15 cellular contexts compared by ENCODE assay signal in genomic region chr16:29009050-29009837, GRCh38. TPM values are rescaled to one million over a fixed set of nuclear protein-coding genes. Genes with fewer than 3 reads are reported as not detected.
DNase-seq lines count a peak whose midpoint lies in the region; ATAC-seq and TF ChIP-seq lines count a peak whose summit lies in the region.
"Had no signal": no experiment of that assay in that cellular context is flagged by ENCODE, and none has a peak within 500 bp of the region (broad histone marks: within the 10 kb centered on the region; RNA-seq: fewer than 3 reads in every experiment).

No MANE protein-coding gene starts in this region.

- no peak for TF ChIP-seq POLR2A in NB4 (IDR thresholded peaks at IDR 0.05; ENCODE audit: extremely low read depth, insufficient read length)

- H3K36me3 Mint-ChIP-seq in CD8-positive, alpha-beta memory T cell, result peaks cover 0 to 2% (median 0%) of the 10 kb centered on the region in 3 donors
- no peaks in the 10 kb centered on the region for H3K36me3 Mint-ChIP-seq in activated T-cell treated with anti-CD3 and anti-CD28 coated beads, Interleukin-2, amount 50 U/mL, for 4 hours (ENCODE audit: insufficient read depth)
- H3K36me3 Mint-ChIP-seq in natural killer cell treated with Interleukin-12 subunit alpha and Interleukin-12 subunit beta and Interleukin-15 and Interleukin-18, amount 100 ng/mL, for 72 hours, result no peaks in the 10 kb centered on the region

- peak overlapping the region; percentile 6 to 98 (median 92) for H3K27ac Mint-ChIP-seq in CD8-positive, alpha-beta memory T cell
- peak overlapping the region; percentile 44 to 62 for H3K27ac Mint-ChIP-seq in natural killer cell treated with Interleukin-12 subunit alpha and Interleukin-12 subunit beta and Interleukin-15 and Interleukin-18, amount 100 ng/mL, for 72 hours
- H3K27ac Mint-ChIP-seq: activated B cell treated with CpG ODN at 0.5 μM for 24 hours, HFFc6 had no signal

- H3K27ac ChIP-seq in CD8-positive, alpha-beta memory T cell (ENCODE audit: low read depth, low read length), result peak overlapping the region; percentile 74
- H3K27ac ChIP-seq: dorsolateral prefrontal cortex had no signal

- CTCF ChIA-PET in CD8-positive, alpha-beta memory T cell (lab: Charles Lee), result interaction anchor here (1.6 kb wide), 1 partner anchor 35 kb away, joined by 3 read pairs; no protein-coding TSS in a partner anchor

- H3K9me3 ChIP-seq in CD8-positive, alpha-beta memory T cell (ENCODE audit: low read length), result no peaks in the 10 kb centered on the region
- H3K9me3 ChIP-seq: BE2C had no signal

- no peaks in the 10 kb centered on the region for H3K27me3 Mint-ChIP-seq in CD8-positive, alpha-beta memory T cell
- H3K27me3 Mint-ChIP-seq in activated T-cell treated with anti-CD3 and anti-CD28 coated beads, Interleukin-2, amount 50 U/mL, for 4 hours (ENCODE audit: low read depth), result no peaks in the 10 kb centered on the region
- H3K27me3 Mint-ChIP-seq in natural killer cell treated with Interleukin-12 subunit alpha and Interleukin-12 subunit beta and Interleukin-15 and Interleukin-18, amount 100 ng/mL, for 72 hours, result peaks cover 0 to 4% of the 10 kb centered on the region in 2 donors

- H3K4me1 Mint-ChIP-seq in CD8-positive, alpha-beta memory T cell, result peaks cover 44 to 64% (median 63%) of the 10 kb centered on the region in 3 donors
- peaks cover 66% of the 10 kb centered on the region for H3K4me1 Mint-ChIP-seq in activated T-cell treated with anti-CD3 and anti-CD28 coated beads, Interleukin-2, amount 50 U/mL, for 4 hours (ENCODE audit: low read depth)
- peaks cover 28 to 35% of the 10 kb centered on the region in 2 donors for H3K4me1 Mint-ChIP-seq in natural killer cell treated with Interleukin-12 subunit alpha and Interleukin-12 subunit beta and Interleukin-15 and Interleukin-18, amount 100 ng/mL, for 72 hours (ENCODE audit: low read depth in 2 of 2)

- no peaks in the 10 kb centered on the region for H3K9me3 Mint-ChIP-seq in CD8-positive, alpha-beta memory T cell
- H3K9me3 Mint-ChIP-seq in activated T-cell treated with anti-CD3 and anti-CD28 coated beads, Interleukin-2, amount 50 U/mL, for 4 hours, result peaks cover 2% of the 10 kb centered on the region
- no peaks in the 10 kb centered on the region for H3K9me3 Mint-ChIP-seq in natural killer cell treated with Interleukin-12 subunit alpha and Interleukin-12 subunit beta and Interleukin-15 and Interleukin-18, amount 100 ng/mL, for 72 hours
- H3K9me3 Mint-ChIP-seq: activated B cell treated with CpG ODN at 0.5 μM for 24 hours, HFFc6 had no signal

- H3K4me3 Mint-ChIP-seq in CD8-positive, alpha-beta memory T cell, result peak overlapping the region; percentile 7 to 88 (median 67)
- peak overlapping the region; percentile 62 for H3K4me3 Mint-ChIP-seq in activated T-cell treated with anti-CD3 and anti-CD28 coated beads, Interleukin-2, amount 50 U/mL, for 4 hours
- peak overlapping the region; percentile 60 for H3K4me3 Mint-ChIP-seq in natural killer cell treated with Interleukin-12 subunit alpha and Interleukin-12 subunit beta and Interleukin-15 and Interleukin-18, amount 100 ng/mL, for 72 hours
- H3K4me3 Mint-ChIP-seq: activated B cell treated with CpG ODN at 0.5 μM for 24 hours, HFFc6 had no signal

- ATAC-seq in activated T-cell treated with anti-CD3 and anti-CD28 coated beads, Interleukin-2, amount 50 U/mL, for 4 hours, result no peak
- peak in 1 of 2 donors; percentile 39 for ATAC-seq in natural killer cell treated with Interleukin-12 subunit alpha and Interleukin-12 subunit beta and Interleukin-15 and Interleukin-18, amount 100 ng/mL, for 72 hours
- ATAC-seq in HG02970 (IDR thresholded peaks at IDR 0.05; ENCODE audit: low FRiP score, unreplicated experiment) (no peak), GM21528 (IDR thresholded peaks at IDR 0.05; ENCODE audit: low FRiP score, unreplicated experiment) (no peak), GM19455 (IDR thresholded peaks at IDR 0.05; ENCODE audit: unreplicated experiment) (no peak)

- H3K4me3 ChIP-seq in CD8-positive, alpha-beta memory T cell (ENCODE audit: low read length), result peak overlapping the region; percentile 21
- H3K4me3 ChIP-seq in NB4 (ENCODE audit: low read depth, low read length), result no peak overlapping the region
- H3K4me3 ChIP-seq: dorsolateral prefrontal cortex had no signal

- POLR2A ChIA-PET in CD8-positive, alpha-beta memory T cell (lab: Charles Lee), result interaction anchor here (2.2 kb wide), 1 partner anchor 23 kb away, joined by 17 read pairs; the partner anchor contains the start of gene LAT

- TF ChIP-seq CTCF in NB4 (IDR thresholded peaks at IDR 0.05; ENCODE audit: low read depth, low read length), result no peak

- DNase-seq in CD8-positive, alpha-beta memory T cell, result no peak
- DNase-seq in NB4 (ENCODE audit: low read depth) (peak; percentile 77), NCI-H187 treated with DMSO at 0.1 percent for 48 hours (lab: John Stamatoyannopoulos, UW) (no peak)
- no peak for DNase-seq in activated T-cell treated with anti-CD3 and anti-CD28 coated beads, Interleukin-2, amount 50 U/mL, for 4 hours
- no peak for DNase-seq in natural killer cell treated with Interleukin-12 subunit alpha and Interleukin-12 subunit beta and Interleukin-15 and Interleukin-18, amount 100 ng/mL, for 72 hours (ENCODE audit: low spot score)
- DNase-seq: activated B cell treated with CpG ODN at 0.5 μM for 24 hours, BE2C, dorsolateral prefrontal cortex, HFFc6, NCI-H1436, NCI-H774, SHP77 had no signal

- no peaks in the 10 kb centered on the region for H3K36me3 ChIP-seq in CD8-positive, alpha-beta memory T cell (ENCODE audit: insufficient read depth, low read length)
- H3K36me3 ChIP-seq: BE2C had no signal

- H3K4me1 ChIP-seq in CD8-positive, alpha-beta memory T cell (ENCODE audit: insufficient read depth, low read length), result peaks cover 63% of the 10 kb centered on the region
- H3K4me1 ChIP-seq: BE2C had no signal

- H3K27me3 ChIP-seq in CD8-positive, alpha-beta memory T cell (ENCODE audit: insufficient read depth, low read length, poor library complexity, severe bottlenecking), result no peaks in the 10 kb centered on the region
- H3K27me3 ChIP-seq: BE2C, dorsolateral prefrontal cortex had no signal

RNA-seq across cellular contexts. Expression of gene LAT, which starts 24.4 kb away (rescaled TPM):
- total RNA-seq in CD8-positive, alpha-beta memory T cell, result 100 to 1,000 TPM; 195 to 203 TPM
- polyA plus RNA-seq in CD8-positive, alpha-beta memory T cell, result 331 TPM
- total RNA-seq in activated T-cell treated with anti-CD3 and anti-CD28 coated beads, Interleukin-2, amount 50 U/mL, for 4 hours, result 100 to 1,000 TPM; 241 to 262 (median 259) TPM
- total RNA-seq in natural killer cell treated with Interleukin-12 subunit alpha and Interleukin-12 subunit beta and Interleukin-15 and Interleukin-18, amount 100 ng/mL, for 72 hours, result 100 to 1,000 TPM in 1 of 2 donors, 10 to 100 TPM in 1; 56.3 to 108 TPM

RNA-seq across cellular contexts. Expression of gene SPNS1, which starts 34.7 kb away (rescaled TPM):
- total RNA-seq in CD8-positive, alpha-beta memory T cell, result 10 to 100 TPM; 36.5 to 40.9 TPM
- 33.2 TPM for polyA plus RNA-seq in CD8-positive, alpha-beta memory T cell
- 10 to 100 TPM; 33.5 to 42.7 (median 36.5) TPM for total RNA-seq in activated T-cell treated with anti-CD3 and anti-CD28 coated beads, Interleukin-2, amount 50 U/mL, for 4 hours
- 10 to 100 TPM; 30.1 to 41.3 TPM for total RNA-seq in natural killer cell treated with Interleukin-12 subunit alpha and Interleukin-12 subunit beta and Interleukin-15 and Interleukin-18, amount 100 ng/mL, for 72 hours

RNA-seq across cellular contexts. Expression of gene NFATC2IP, which starts 58.5 kb away (rescaled TPM):
- total RNA-seq in CD8-positive, alpha-beta memory T cell, result 10 to 100 TPM; 75.1 to 77.0 TPM
- polyA plus RNA-seq in CD8-positive, alpha-beta memory T cell, result 35.0 TPM
- 10 to 100 TPM; 63.0 to 66.9 (median 63.6) TPM for total RNA-seq in activated T-cell treated with anti-CD3 and anti-CD28 coated beads, Interleukin-2, amount 50 U/mL, for 4 hours
- total RNA-seq in natural killer cell treated with Interleukin-12 subunit alpha and Interleukin-12 subunit beta and Interleukin-15 and Interleukin-18, amount 100 ng/mL, for 72 hours, result 100 to 1,000 TPM in 1 of 2 donors, 10 to 100 TPM in 1; 95.4 to 153 TPM
